ENCODE assay signal across 8 cellular contexts in the genomic region with DNA sequence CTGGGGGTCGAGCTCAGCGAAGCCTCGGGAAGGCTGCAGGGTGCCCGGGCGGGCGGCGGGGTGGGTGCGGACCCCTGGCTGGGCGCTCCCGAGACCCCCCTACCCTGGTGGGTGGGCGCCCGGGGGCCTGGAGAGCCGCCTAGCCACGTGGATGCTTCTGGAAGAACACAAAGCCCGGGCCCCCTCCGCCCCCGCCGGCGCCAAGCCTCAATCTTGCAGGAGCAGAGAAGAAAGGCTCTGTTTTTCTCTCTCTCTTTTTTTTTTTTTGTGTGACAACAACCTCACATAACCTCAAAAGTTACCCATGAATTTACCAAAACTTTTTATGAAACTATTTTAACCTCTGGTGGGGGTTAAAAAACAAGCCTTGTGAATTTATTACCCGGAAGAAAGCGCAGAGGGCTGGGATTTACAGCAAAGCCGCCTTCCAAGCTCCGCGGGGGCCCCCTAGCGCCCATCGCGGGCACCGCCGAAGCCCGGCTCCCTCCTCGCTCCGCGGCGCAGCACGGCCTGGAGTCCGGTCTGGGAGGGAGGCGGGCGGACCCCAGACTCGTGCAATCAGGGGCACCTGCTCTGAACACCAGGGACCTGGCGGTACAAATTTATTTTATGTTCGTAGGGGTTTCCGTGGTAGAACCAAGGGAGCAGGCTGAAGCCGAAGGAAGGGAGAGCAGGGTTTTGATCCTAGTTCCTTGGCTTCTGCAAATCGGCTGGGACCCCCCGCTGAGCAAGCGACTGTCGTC. TPM values are rescaled to one million over a fixed set of nuclear protein-coding genes. Genes with fewer than 3 reads are reported as not detected.
DNase-seq lines count a peak whose midpoint lies in the region; ATAC-seq, FAIRE-seq and TF ChIP-seq lines count a peak whose summit lies in the region.

No MANE protein-coding gene starts in this region.

- H4K20me1 ChIP-seq in keratinocyte (ENCODE audit: control insufficient read depth, extremely low read depth, insufficient read depth, low read length), result no peaks in the 10 kb centered on the region

- H3K9ac ChIP-seq in keratinocyte (ENCODE audit: control insufficient read depth, extremely low read depth, insufficient read depth, low read length), result peak overlapping the region; percentile 7

- H3K27me3 ChIP-seq in GM06990 (replicated peaks; ENCODE audit: control insufficient read depth, insufficient read depth, low read length) (peaks cover 4% of the 10 kb centered on the region; the same call in 1 of the 2 replicates), keratinocyte (ENCODE audit: control insufficient read depth, extremely low read depth, insufficient read depth, low read length) (peaks cover 44% of the 10 kb centered on the region)

- TF ChIP-seq CTCF in GM06990 (IDR thresholded peaks at IDR 0.05; ENCODE audit: insufficient read depth, low read length, poor library complexity, severe bottlenecking), result peak; percentile 91
- TF ChIP-seq CTCF in keratinocyte (optimal IDR thresholded peaks at IDR 0.05 in 1 of 3, IDR thresholded peaks at IDR 0.05 in 1 of 3, conservative IDR thresholded peaks at IDR 0.05 in 1 of 3; ENCODE audit: extremely low read depth in 1 of 3, insufficient read depth in 2 of 3, low read length in 3 of 3), result peak; percentile 81 to 94 (median 85)

- dilution Hi-C loops in keratinocyte (cut with MboI; ENCODE audit: extremely low pct_ligation_motif_present, low sequenced_read_pairs), result loop anchor here (25.0 kb wide), 1 partner anchor 360 kb away; a partner anchor contains a TSS

- no peak for FAIRE-seq in keratinocyte (lab: Jason Lieb, UNC)

- H3K79me2 ChIP-seq in keratinocyte (ENCODE audit: control insufficient read depth, insufficient read depth, low read length), result no peaks in the 10 kb centered on the region

- no peaks in the 10 kb centered on the region for H3K9me3 ChIP-seq in keratinocyte (ENCODE audit: control insufficient read depth, low read depth, low read length)

- no peak overlapping the region for H3K27ac ChIP-seq in keratinocyte (ENCODE audit: control insufficient read depth, insufficient read depth, low read length)

- peak overlapping the region; percentile 52 for H3K4me3 ChIP-seq in GM06990 (replicated peaks; ENCODE audit: low read depth, low read length)
- H3K4me3 ChIP-seq in keratinocyte (ENCODE audit: control insufficient read depth in 2 of 3, extremely low read depth in 1 of 3, insufficient read depth in 2 of 3, low read depth in 1 of 3, low read length in 3 of 3), result peak overlapping the region; percentile 12 to 71 (median 39)

- H2AFZ ChIP-seq in keratinocyte (ENCODE audit: control insufficient read depth, low read length), result peak overlapping the region; percentile 45

- H3K9me1 ChIP-seq in keratinocyte (ENCODE audit: control insufficient read depth, extremely low read depth, insufficient read depth, low read length), result no peaks in the 10 kb centered on the region

- DNase-seq in GM06990 (ENCODE audit: extremely low read depth, insufficient read length) (peak; percentile 81), NCI-H2107 treated with DMSO at 0.1 percent for 48 hours (lab: John Stamatoyannopoulos, UW; ENCODE audit: unreplicated experiment) (peak; percentile 26), keratinocyte (ENCODE audit: low read depth, low spot score) (no peak), NCI-H1048 (lab: John Stamatoyannopoulos, UW) (no peak)
- DNase-seq in central memory CD4-positive, alpha-beta T cell, result peak; percentile 76
- DNase-seq in stimulated activated CD4-positive, alpha-beta T cell treated with anti-CD3 and anti-CD28 coated beads, Interleukin-12 subunit alpha, Interleukin-12 subunit beta, amount 100 ng/mL, for 4 hours, result peak; percentile 83

- H3K36me3 ChIP-seq in GM06990 (ENCODE audit: control insufficient read depth, insufficient read depth, low read length) (no peaks in the 10 kb centered on the region), keratinocyte (ENCODE audit: control insufficient read depth in 2 of 2, extremely low read depth in 1 of 2, insufficient read depth in 2 of 2, low read length in 2 of 2) (no peaks in the 10 kb centered on the region)

- ATAC-seq in HG02763 (IDR thresholded peaks at IDR 0.05; ENCODE audit: unreplicated experiment), result peak; percentile 64
- ATAC-seq in activated CD4-positive, CD25-positive, alpha-beta regulatory T cell treated with anti-CD3 and anti-CD28 coated beads, Interleukin-2, amount 50 U/mL, for 24 hours, result peak; percentile 95 to 96

- H3K4me1 ChIP-seq in keratinocyte (ENCODE audit: control insufficient read depth, extremely low read depth, insufficient read depth, low read length), result no peaks in the 10 kb centered on the region

- H3K4me2 ChIP-seq in keratinocyte (ENCODE audit: control insufficient read depth, extremely low read depth, insufficient read depth, low read depth, low read length), result peak overlapping the region; percentile 84

RNA-seq across cellular contexts. Expression of a gene that starts 58.8 kb away (rescaled TPM):
- polyA plus RNA-seq in keratinocyte, result not detected in 3 replicates
- polyA plus RNA-seq in keratinocyte (2011; ENCODE audit: low read depth), result not detected
- not detected in 2 replicates for polyA plus RNA-seq in keratinocyte (2011; cell fraction: cytosol; rRNA removed)
- polyA plus RNA-seq in keratinocyte (2011; cell fraction: nucleus; rRNA removed), result not detected in 2 replicates
- polyA plus RNA-seq in keratinocyte (2012; ENCODE audit: low replicate concordance), result not detected in 2 replicates
- polyA minus RNA-seq in keratinocyte, result not detected in 3 replicates
- polyA minus RNA-seq in keratinocyte (2011; cell fraction: cytosol; rRNA and poly(A)+ RNA removed), result not detected
- polyA minus RNA-seq in keratinocyte (2011; cell fraction: nucleus; rRNA and poly(A)+ RNA removed), result not detected in 2 replicates

Comparison
In these comparisons a context has a peak if more than half of its experiments do, and no peak if none do; other contexts are left out.
1. DNase-seq: peak in GM06990 (single experiment), NCI-H2107 treated with DMSO at 0.1 percent for 48 hours (single experiment), central memory CD4-positive, alpha-beta T cell (single experiment) and stimulated activated CD4-positive, alpha-beta T cell treated with anti-CD3 and anti-CD28 coated beads, Interleukin-12 subunit alpha, Interleukin-12 subunit beta, amount 100 ng/mL, for 4 hours (single experiment); none in keratinocyte (single experiment) and NCI-H1048 (single experiment).